ENCODE assay signal across 18 cellular contexts in genomic region chr5:34820593-34820992, GRCh38. TPM values are rescaled to one million over a fixed set of nuclear protein-coding genes. Genes with fewer than 3 reads are reported as not detected.
DNase-seq lines count a peak whose midpoint lies in the region; ATAC-seq, FAIRE-seq and TF ChIP-seq lines count a peak whose summit lies in the region.
"Had no signal": no experiment of that assay in that cellular context is flagged by ENCODE, and none has a peak within 500 bp of the region (broad histone marks: within the 10 kb centered on the region; RNA-seq: fewer than 3 reads in every experiment).

No MANE protein-coding gene starts in this region.

- no peak overlapping the region for H3K4ac ChIP-seq in trophoblast cell (ENCODE audit: low read depth, low read length)

- CTCF ChIA-PET in Caco-2 (lab: Charles Lee): no interaction called here
- CTCF ChIA-PET in T-cell (lab: Charles Lee): interaction anchor here in 1 of 2 donors (0.6 kb wide), 1 partner anchor 780 kb away, joined by 5 read pairs; no protein-coding TSS in a partner anchor

- H3K27ac Mint-ChIP-seq in Caco-2 (ENCODE audit: unreplicated experiment) (peak overlapping the region; percentile 1), HFFc6 (peak overlapping the region; percentile 5; the same call in 1 of the 2 replicates), astrocyte (ENCODE audit: unreplicated experiment) (peak overlapping the region; percentile 26), T-cell (no peak overlapping the region)
- H3K27ac Mint-ChIP-seq: CD4-positive, CD25-positive, alpha-beta regulatory T cell had no signal

- intact Hi-C loops in Caco-2 (cut with micrococcal nuclease; ENCODE audit: unreplicated experiment): loop anchor here (5.0 kb wide), 2 partner anchors 77 to 118 kb away; no protein-coding TSS in a partner anchor

- WGBS in trophoblast cell (ENCODE audit: extremely low coverage, insufficient coverage, insufficient read length): no CpG with 5 or more reads among the region's 1 CpG

- H3K4me2 ChIP-seq in astrocyte (ENCODE audit: low read length): no peak overlapping the region
- H3K4me2 ChIP-seq in trophoblast cell (ENCODE audit: low read length): no peak overlapping the region
- H3K4me2 ChIP-seq: BLaER1 treated with 17β-estradiol and CSF1 and Interleukin-3, amounts not matched to agents 10 nM and 100 nM had no signal

- DNase-seq in Caco-2: no peak
- DNase-seq in HFFc6: no peak
- no peak for DNase-seq in astrocyte (ENCODE audit: low read depth)
- no peak for DNase-seq in trophoblast cell
- no peak for DNase-seq in activated CD4-positive, alpha-beta T cell treated with anti-CD3 and anti-CD28 coated beads for 1 hour
- DNase-seq in T-cell: no peak
- DNase-seq: ACHN; CD4-positive, CD25-positive, alpha-beta regulatory T cell; DMS79; GOT3; HCEC 1CT; KG1 had no signal

- H3K4me3 Mint-ChIP-seq in Caco-2 (ENCODE audit: unreplicated experiment): no peak overlapping the region
- no peak overlapping the region for H3K4me3 Mint-ChIP-seq in HFFc6
- H3K4me3 Mint-ChIP-seq in astrocyte (ENCODE audit: unreplicated experiment): no peak overlapping the region
- H3K4me3 Mint-ChIP-seq in T-cell: no peak overlapping the region
- H3K4me3 Mint-ChIP-seq: CD4-positive, CD25-positive, alpha-beta regulatory T cell had no signal

- H3K9me3 Mint-ChIP-seq in Caco-2 (ENCODE audit: unreplicated experiment): no peaks in the 10 kb centered on the region
- no peaks in the 10 kb centered on the region for H3K9me3 Mint-ChIP-seq in HFFc6
- no peaks in the 10 kb centered on the region for H3K9me3 Mint-ChIP-seq in astrocyte (ENCODE audit: unreplicated experiment)
- no peaks in the 10 kb centered on the region for H3K9me3 Mint-ChIP-seq in T-cell
- H3K9me3 Mint-ChIP-seq: CD4-positive, CD25-positive, alpha-beta regulatory T cell had no signal

- H3K9ac ChIP-seq in astrocyte (ENCODE audit: low read length) (no peak overlapping the region), trophoblast cell (ENCODE audit: low read length) (no peak overlapping the region)
- H3K9ac ChIP-seq: BLaER1 treated with 17β-estradiol and CSF1 and Interleukin-3, amounts not matched to agents 10 nM and 100 nM had no signal

- H3K36me3 ChIP-seq in Caco-2 (ENCODE audit: control insufficient read depth, insufficient read depth, low read length) (peaks cover 2% of the 10 kb centered on the region), astrocyte (ENCODE audit: insufficient read depth, low read length) (peaks cover 60% of the 10 kb centered on the region), trophoblast cell (ENCODE audit: control insufficient read depth in 1 of 2, insufficient read depth in 2 of 2, low read length in 2 of 2) (peaks cover 6 to 13% of the 10 kb centered on the region in 2 experiments)

- H3K27me3 Mint-ChIP-seq in Caco-2 (ENCODE audit: insufficient read depth, unreplicated experiment): no peaks in the 10 kb centered on the region
- H3K27me3 Mint-ChIP-seq in HFFc6 (ENCODE audit: insufficient read depth): peaks cover 4% of the 10 kb centered on the region
- no peaks in the 10 kb centered on the region for H3K27me3 Mint-ChIP-seq in astrocyte (ENCODE audit: low read depth, unreplicated experiment)
- H3K27me3 Mint-ChIP-seq in T-cell: peaks cover 3 to 15% of the 10 kb centered on the region in 2 donors

- H3K79me2 ChIP-seq in astrocyte (ENCODE audit: insufficient read depth, low read length): peaks cover 4% of the 10 kb centered on the region
- H3K79me2 ChIP-seq in trophoblast cell (ENCODE audit: control insufficient read depth, insufficient read depth, low read length, poor library complexity): no peaks in the 10 kb centered on the region

- peak overlapping the region; percentile 43 for H2BK120ac ChIP-seq in trophoblast cell (ENCODE audit: insufficient read depth, low read length, poor library complexity)

- H3K27ac ChIP-seq in astrocyte (ENCODE audit: low read depth, low read length) (no peak overlapping the region), trophoblast cell (ENCODE audit: low read depth, low read length) (peak overlapping the region; percentile 27)
- H3K27ac ChIP-seq: BLaER1 treated with 17β-estradiol and CSF1 and Interleukin-3, amounts not matched to agents 10 nM and 100 nM had no signal

- H2AK5ac ChIP-seq in trophoblast cell (ENCODE audit: low read length): no peak overlapping the region

- no peak overlapping the region for H3K23ac ChIP-seq in trophoblast cell (ENCODE audit: low read length)

- peaks cover 14% of the 10 kb centered on the region; the same call in 1 of the 2 replicates for H3K4me1 ChIP-seq in Caco-2
- peaks cover 4% of the 10 kb centered on the region for H3K4me1 ChIP-seq in astrocyte (ENCODE audit: insufficient read depth, low read length)
- H3K4me1 ChIP-seq in trophoblast cell (ENCODE audit: control insufficient read depth in 1 of 2, insufficient read depth in 2 of 2, low read length in 2 of 2): peaks cover 0 to 3% of the 10 kb centered on the region in 2 experiments
- H3K4me1 ChIP-seq: BLaER1 treated with 17β-estradiol and CSF1 and Interleukin-3, amounts not matched to agents 10 nM and 100 nM had no signal

- H4K20me1 ChIP-seq in astrocyte (ENCODE audit: insufficient read depth, low read length): peaks cover 17% of the 10 kb centered on the region
- H4K20me1 ChIP-seq: BLaER1 treated with 17β-estradiol and CSF1 and Interleukin-3, amounts not matched to agents 10 nM and 100 nM had no signal

- no peak overlapping the region for H3K18ac ChIP-seq in trophoblast cell (ENCODE audit: low read length)

- FAIRE-seq in astrocyte (lab: Jason Lieb, UNC): no peak
- FAIRE-seq: GM12878, GM18507 had no signal

- no peak overlapping the region for H2AFZ ChIP-seq in astrocyte (ENCODE audit: low read depth, low read length)
- H2AFZ ChIP-seq in trophoblast cell (ENCODE audit: insufficient read depth, low read length, poor library complexity): no peak overlapping the region

- H4K8ac ChIP-seq in trophoblast cell (ENCODE audit: low read depth, low read length): no peak overlapping the region

- no peak overlapping the region for H2BK5ac ChIP-seq in trophoblast cell (ENCODE audit: low read depth, low read length, poor library complexity)

- H4K91ac ChIP-seq in trophoblast cell (ENCODE audit: low read depth, low read length): no peak overlapping the region

- TF ChIP-seq CTCF in Caco-2 (IDR thresholded peaks at IDR 0.05; ENCODE audit: insufficient read depth in 1 of 2, low read depth in 1 of 2, low read length in 1 of 2, severe bottlenecking in 1 of 2, unreplicated experiment in 1 of 2) (no peak), HFFc6 (IDR thresholded peaks at IDR 0.05) (no peak), astrocyte (IDR thresholded peaks at IDR 0.05; ENCODE audit: insufficient read depth, low read depth, low read length) (no peak)

- H3K36me3 Mint-ChIP-seq in Caco-2 (ENCODE audit: insufficient read depth, unreplicated experiment) (peaks cover 40% of the 10 kb centered on the region), HFFc6 (ENCODE audit: low read depth) (peaks cover 40% of the 10 kb centered on the region), astrocyte (ENCODE audit: low read depth, unreplicated experiment) (peaks cover 32% of the 10 kb centered on the region), T-cell (no peaks in the 10 kb centered on the region)
- H3K36me3 Mint-ChIP-seq: CD4-positive, CD25-positive, alpha-beta regulatory T cell had no signal

- H3K79me1 ChIP-seq in trophoblast cell (ENCODE audit: low read length): peaks cover 2% of the 10 kb centered on the region

- no peak overlapping the region for H3K4me3 ChIP-seq in Caco-2 (ENCODE audit: low read depth, low read length)
- no peak overlapping the region for H3K4me3 ChIP-seq in astrocyte (ENCODE audit: insufficient read depth, low read depth, low read length)
- H3K4me3 ChIP-seq in trophoblast cell (ENCODE audit: low read depth, low read length): no peak overlapping the region
- H3K4me3 ChIP-seq: BLaER1 treated with 17β-estradiol and CSF1 and Interleukin-3, amounts not matched to agents 10 nM and 100 nM; GM12878 had no signal

- H3K4me1 Mint-ChIP-seq in Caco-2 (ENCODE audit: low read depth, unreplicated experiment) (peaks cover 15% of the 10 kb centered on the region), HFFc6 (ENCODE audit: low read depth) (peaks cover 23% of the 10 kb centered on the region; the same call in 1 of the 2 replicates), astrocyte (ENCODE audit: low read depth, unreplicated experiment) (peaks cover 17% of the 10 kb centered on the region), T-cell (no peaks in the 10 kb centered on the region)

- no TSS peak for BruUV-seq in Caco-2 (replicated peaks; lab: Mats Ljungman, UMichigan)

- H3K14ac ChIP-seq in trophoblast cell (ENCODE audit: low read length): no peak overlapping the region

- ATAC-seq in GM18909 (IDR thresholded peaks at IDR 0.05; ENCODE audit: poor library complexity, unreplicated experiment) (no peak), T-cell (replicated peaks in 1 of 4) (no peak)
- ATAC-seq: GM12878 had no signal

- no peak overlapping the region for H4K12ac ChIP-seq in trophoblast cell (ENCODE audit: low read depth, low read length)

- POLR2A ChIA-PET in Caco-2 (lab: Charles Lee): no interaction called here
- POLR2A ChIA-PET in T-cell (lab: Charles Lee): no interaction called here

- no peaks in the 10 kb centered on the region for H3K27me3 ChIP-seq in Caco-2 (replicated peaks; ENCODE audit: control insufficient read depth, insufficient read depth, low read length)
- H3K27me3 ChIP-seq in astrocyte (ENCODE audit: insufficient read depth, low read length): no peaks in the 10 kb centered on the region
- H3K27me3 ChIP-seq in trophoblast cell (ENCODE audit: insufficient read depth, low read length): no peaks in the 10 kb centered on the region
- H3K27me3 ChIP-seq: BLaER1 treated with 17β-estradiol and CSF1 and Interleukin-3, amounts not matched to agents 10 nM and 100 nM had no signal

- H3K9me3 ChIP-seq in Caco-2 (no peaks in the 10 kb centered on the region), astrocyte (ENCODE audit: insufficient read depth, low read depth, low read length) (no peaks in the 10 kb centered on the region), trophoblast cell (ENCODE audit: insufficient read depth, low read depth, low read length) (no peaks in the 10 kb centered on the region)

- H2BK12ac ChIP-seq in trophoblast cell (ENCODE audit: low read length): no peak overlapping the region

RNA-seq across cellular contexts. Expression of gene TTC23L, which starts 18.4 kb away (rescaled TPM):
- total RNA-seq in Caco-2 (2022) (0.09 and 0.72 TPM in 2 replicates), astrocyte (0.16 and 1.2 TPM in 2 replicates), T-cell (1 to 10 TPM in 1 of 5 donors, under 1 TPM in 2, not detected in 2; 0.23 to 1.8 (median 0.64) TPM)
- not detected for total RNA-seq in HFFc6 (2021; fragmentation: NEBNext Ultra II Directional; extraction: Animal tissue kit (Norgen Biotek cat#: 25700))
- polyA plus RNA-seq in trophoblast cell (2013): 0.39 and 0.51 TPM in 2 replicates
- total RNA-seq: A172; CD4-positive, CD25-positive, alpha-beta regulatory T cell; G401 had no signal
- polyA plus RNA-seq: CD4-positive, CD25-positive, alpha-beta regulatory T cell; GM12878 had no signal

Comparison
In these comparisons a context has a peak if more than half of its experiments do, and no peak if none do; other contexts are left out.
1. H3K27ac Mint-ChIP-seq: peak in Caco-2 (single experiment), HFFc6 (single experiment) and astrocyte (single experiment); none in T-cell (0 of 2).